In the genomic region with DNA sequence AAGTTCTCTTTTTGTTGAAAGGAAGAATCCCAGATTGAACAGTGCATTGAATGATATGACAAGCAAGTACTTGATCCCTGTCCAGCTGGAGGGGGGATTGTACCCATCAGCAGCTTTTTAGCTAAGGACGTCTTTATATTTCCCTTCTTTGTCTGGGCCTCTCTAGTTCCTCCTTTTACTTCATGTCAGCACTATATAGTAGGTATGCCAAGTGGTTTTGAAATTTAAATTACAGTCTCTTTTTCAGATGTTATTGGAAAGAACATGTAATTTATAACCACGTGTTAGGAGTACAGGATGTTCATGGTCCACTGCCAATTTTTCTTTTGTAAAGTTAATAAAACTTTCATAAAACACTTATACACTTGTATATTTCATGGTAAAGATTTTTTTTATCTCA, we compare ENCODE assay signal across 14 cellular contexts.
"Had no signal": no experiment of that assay in that cellular context is flagged by ENCODE, and none has a peak within 500 bp of the region (broad histone marks: within the 10 kb centered on the region; RNA-seq: fewer than 3 reads in every experiment).

No MANE protein-coding gene starts in this region.

- H3K27ac ChIP-seq: esophagus squamous epithelium, psoas muscle had no signal

- H3K9me3 Mint-ChIP-seq: activated CD4-positive, alpha-beta memory T cell treated with anti-CD3 and anti-CD28 coated beads for 36 hours; activated naive CD8-positive, alpha-beta T cell treated with anti-CD3 and anti-CD28 coated beads, Interleukin-2, amount 10 ng/mL, durations not matched to agents 7 days and 5 days; memory B cell; nephron progenitor cell had no signal

- H3K9me3 ChIP-seq: esophagus squamous epithelium, psoas muscle had no signal

- DNase-seq: activated CD4-positive, alpha-beta memory T cell treated with anti-CD3 and anti-CD28 coated beads for 36 hours; activated gamma-delta T cell treated with Interleukin-2 at 50 U/mL for 16 hours; activated naive CD8-positive, alpha-beta T cell treated with anti-CD3 and anti-CD28 coated beads, Interleukin-2, amount 10 ng/mL, durations not matched to agents 7 days and 5 days; activated T-cell treated with anti-CD3 and anti-CD28 coated beads, Interleukin-2, amount 50 U/mL, for 48 hours; esophagus squamous epithelium; foreskin fibroblast; nephron progenitor cell; stimulated activated CD4-positive, alpha-beta T cell treated with anti-CD3 and anti-CD28 coated beads, Interleukin-12 subunit alpha, Interleukin-12 subunit beta, amount 100 ng/mL, for 4 hours; stimulated activated naive CD4-positive, alpha-beta T cell treated with Interleukin-2 at 50 U/mL for 16 hours; T-helper 17 cell; trophoblast cell had no signal

- H3K4me1 ChIP-seq: psoas muscle had no signal

- H3K36me3 Mint-ChIP-seq: activated CD4-positive, alpha-beta memory T cell treated with anti-CD3 and anti-CD28 coated beads for 36 hours; activated naive CD8-positive, alpha-beta T cell treated with anti-CD3 and anti-CD28 coated beads, Interleukin-2, amount 10 ng/mL, durations not matched to agents 7 days and 5 days; memory B cell had no signal

- H3K27me3 Mint-ChIP-seq: activated CD4-positive, alpha-beta memory T cell treated with anti-CD3 and anti-CD28 coated beads for 36 hours; activated naive CD8-positive, alpha-beta T cell treated with anti-CD3 and anti-CD28 coated beads, Interleukin-2, amount 10 ng/mL, durations not matched to agents 7 days and 5 days; memory B cell had no signal

- H3K4me3 ChIP-seq: esophagus squamous epithelium, psoas muscle had no signal

- H3K4me3 Mint-ChIP-seq: activated CD4-positive, alpha-beta memory T cell treated with anti-CD3 and anti-CD28 coated beads for 36 hours; activated naive CD8-positive, alpha-beta T cell treated with anti-CD3 and anti-CD28 coated beads, Interleukin-2, amount 10 ng/mL, durations not matched to agents 7 days and 5 days; memory B cell; nephron progenitor cell had no signal

- ATAC-seq: activated CD4-positive, CD25-positive, alpha-beta regulatory T cell treated with anti-CD3 and anti-CD28 coated beads, Interleukin-2, amount 50 U/mL, for 24 hours; T-helper 17 cell had no signal

- H3K27ac Mint-ChIP-seq: activated CD4-positive, alpha-beta memory T cell treated with anti-CD3 and anti-CD28 coated beads for 36 hours; activated naive CD8-positive, alpha-beta T cell treated with anti-CD3 and anti-CD28 coated beads, Interleukin-2, amount 10 ng/mL, durations not matched to agents 7 days and 5 days; memory B cell; nephron progenitor cell; T-helper 17 cell had no signal

- H3K4me1 Mint-ChIP-seq: activated naive CD8-positive, alpha-beta T cell treated with anti-CD3 and anti-CD28 coated beads, Interleukin-2, amount 10 ng/mL, durations not matched to agents 7 days and 5 days; memory B cell; nephron progenitor cell; T-helper 17 cell had no signal

- H3K36me3 ChIP-seq: esophagus squamous epithelium had no signal
